Comparison of ENCODE assay signal across 8 cellular contexts in the genomic region with DNA sequence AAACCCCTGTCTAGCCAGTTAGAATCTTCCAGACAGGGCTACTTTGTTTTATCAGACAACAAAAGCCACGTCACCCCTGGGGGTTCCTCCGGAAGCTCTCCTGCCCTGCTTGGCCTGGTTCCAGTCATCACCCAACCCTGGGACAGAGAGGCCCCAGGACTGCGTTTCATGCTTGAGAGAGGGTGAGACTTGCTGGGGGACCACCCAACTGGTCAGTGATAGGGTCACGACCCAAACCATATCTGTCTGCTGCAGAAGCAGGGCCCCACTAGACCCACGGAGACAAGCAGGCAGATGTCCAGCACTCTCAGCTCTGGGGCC. TPM values are rescaled to one million over a fixed set of nuclear protein-coding genes. Genes with fewer than 3 reads are reported as not detected.
DNase-seq lines count a peak whose midpoint lies in the region; ATAC-seq and TF ChIP-seq lines count a peak whose summit lies in the region.

No MANE protein-coding gene starts in this region.

- peak overlapping the region; percentile 77 for H3K27ac Mint-ChIP-seq in activated T-cell treated with anti-CD3 and anti-CD28 coated beads, Interleukin-2, amount 50 U/mL, for 72 hours

- peak overlapping the region; percentile 86 for H3K9ac ChIP-seq in HUES64 (ENCODE audit: low read depth, low read length)

- peaks cover 2% of the 10 kb centered on the region in 2 donors for H3K36me3 Mint-ChIP-seq in activated T-cell treated with anti-CD3 and anti-CD28 coated beads, Interleukin-2, amount 50 U/mL, for 72 hours (ENCODE audit: insufficient read depth in 2 of 2)

- peaks cover 19% of the 10 kb centered on the region for H3K4me1 Mint-ChIP-seq in activated T-cell treated with anti-CD3 and anti-CD28 coated beads, Interleukin-2, amount 50 U/mL, for 72 hours (ENCODE audit: low read depth)

- H3K4me3 ChIP-seq in HUES64 (ENCODE audit: low read length) = peak overlapping the region; percentile 78
- peak overlapping the region; percentile 58 to 73 (median 68) for H3K4me3 ChIP-seq in heart right ventricle
- peak overlapping the region; percentile 72 for H3K4me3 ChIP-seq in skeletal muscle cell (ENCODE audit: low read depth, low read length)

- 41% methylated on average over 5 of the region's 5 CpGs for WGBS in HUES64
- WGBS in heart right ventricle, 2 donors = 42 to 43% methylated on average over 5 of the region's 5 CpGs

- H3K9me3 ChIP-seq in HUES64 (ENCODE audit: insufficient read depth, low read depth, low read length) = no peaks in the 10 kb centered on the region
- H3K9me3 ChIP-seq in heart right ventricle = no peaks in the 10 kb centered on the region

- peak overlapping the region; percentile 82 to 88 for H3K4me3 Mint-ChIP-seq in activated T-cell treated with anti-CD3 and anti-CD28 coated beads, Interleukin-2, amount 50 U/mL, for 72 hours

- peaks cover 30% of the 10 kb centered on the region for H3K36me3 ChIP-seq in HUES64 (ENCODE audit: insufficient read depth, low read length)
- peaks cover 0 to 17% (median 7%) of the 10 kb centered on the region in 9 donors for H3K36me3 ChIP-seq in heart right ventricle

- no peaks in the 10 kb centered on the region for H3K9me3 Mint-ChIP-seq in activated T-cell treated with anti-CD3 and anti-CD28 coated beads, Interleukin-2, amount 50 U/mL, for 72 hours

- H3K27me3 ChIP-seq in HUES64 (ENCODE audit: insufficient read depth, low read length) (no peaks in the 10 kb centered on the region), heart right ventricle (no peaks in the 10 kb centered on the region)

- ATAC-seq in activated T-cell treated with anti-CD3 and anti-CD28 coated beads, Interleukin-2, amount 50 U/mL, for 72 hours (replicated peaks in 1 of 2) = no peak
- ATAC-seq in heart right ventricle = no peak
- ATAC-seq in HG03280 (IDR thresholded peaks at IDR 0.05; ENCODE audit: unreplicated experiment) = no peak
- ATAC-seq in HG03354 (IDR thresholded peaks at IDR 0.05; ENCODE audit: poor library complexity, severe bottlenecking, unreplicated experiment) = no peak

- H3K27ac ChIP-seq in HUES64 (ENCODE audit: low read depth, low read length) (peak overlapping the region; percentile 43), heart right ventricle (peak overlapping the region; percentile 42 to 91 (median 82))

- no peak for TF ChIP-seq CTCF in heart right ventricle (IDR thresholded peaks at IDR 0.05)

- H3K27me3 Mint-ChIP-seq in activated T-cell treated with anti-CD3 and anti-CD28 coated beads, Interleukin-2, amount 50 U/mL, for 72 hours (ENCODE audit: low read depth) = no peaks in the 10 kb centered on the region

- peaks cover 19% of the 10 kb centered on the region for H3K4me1 ChIP-seq in HUES64 (ENCODE audit: insufficient read depth, low read length)
- peaks cover 38 to 86% (median 68%) of the 10 kb centered on the region in 9 donors for H3K4me1 ChIP-seq in heart right ventricle

- DNase-seq in COLO668 (lab: John Stamatoyannopoulos, UW; ENCODE audit: unreplicated experiment) (peak; percentile 35), heart right ventricle (no peak), skeletal muscle cell (ENCODE audit: low read depth) (peak; percentile 9), NOMO-1 (lab: John Stamatoyannopoulos, UW; ENCODE audit: unreplicated experiment in 2 of 2) (no peak)
- DNase-seq in activated T-cell treated with anti-CD3 and anti-CD28 coated beads, Interleukin-2, amount 50 U/mL, for 72 hours = peak; percentile 44 to 47

- intact Hi-C loops in heart right ventricle (cut with DNase I) = loop anchor here in 2 of 10 donors (5.0 kb wide), 2 partner anchors 40 to 50 kb away; no protein-coding TSS in a partner anchor

RNA-seq across cellular contexts. Expression of a gene that starts 1.2 kb away (rescaled TPM):
- polyA plus RNA-seq in HUES64 (2013, experiment 1 of 2) = 301 TPM
- 314 TPM for polyA plus RNA-seq in HUES64 (2013, experiment 2 of 2)
- total RNA-seq in activated T-cell treated with anti-CD3 and anti-CD28 coated beads, Interleukin-2, amount 50 U/mL, for 72 hours = 10 to 100 TPM; 23.5 to 24.3 TPM
- 100 to 1,000 TPM in 1 of 10 donors, 10 to 100 TPM in 9; 25.1 to 108 (median 44.5) TPM for total RNA-seq in heart right ventricle
- 100 to 1,000 TPM in 1 of 2 donors, 10 to 100 TPM in 1; 95.1 to 138 TPM for polyA plus RNA-seq in heart right ventricle

RNA-seq across cellular contexts. Expression of a gene that starts 3.9 kb away (rescaled TPM):
- polyA plus RNA-seq in HUES64 (2013, experiment 1 of 2) = 47.5 TPM
- polyA plus RNA-seq in HUES64 (2013, experiment 2 of 2) = 56.9 TPM
- total RNA-seq in activated T-cell treated with anti-CD3 and anti-CD28 coated beads, Interleukin-2, amount 50 U/mL, for 72 hours = 1 to 10 TPM; 7.4 to 8.9 TPM
- total RNA-seq in heart right ventricle = 10 to 100 TPM; 30.2 to 98.0 (median 66.9) TPM
- polyA plus RNA-seq in heart right ventricle = 100 to 1,000 TPM in 1 of 2 donors, 10 to 100 TPM in 1; 83.5 to 147 TPM

RNA-seq across cellular contexts. Expression of a gene that starts 37.3 kb away (rescaled TPM):
- polyA plus RNA-seq in HUES64 (2013, experiment 1 of 2) = 0.15 TPM
- 0.32 TPM for polyA plus RNA-seq in HUES64 (2013, experiment 2 of 2)
- under 1 TPM; 0.12 to 0.19 TPM for total RNA-seq in activated T-cell treated with anti-CD3 and anti-CD28 coated beads, Interleukin-2, amount 50 U/mL, for 72 hours
- total RNA-seq in heart right ventricle = 100 to 1,000 TPM in 2 of 10 donors, 10 to 100 TPM in 8; 17.4 to 159 (median 33.2) TPM
- 100 to 1,000 TPM in 1 of 2 donors, 10 to 100 TPM in 1; 54.1 to 231 TPM for polyA plus RNA-seq in heart right ventricle

Comparison
In these comparisons a context has a peak if more than half of its experiments do, and no peak if none do; other contexts are left out.
1. DNase-seq: peak in COLO668 (single experiment), activated T-cell treated with anti-CD3 and anti-CD28 coated beads, Interleukin-2, amount 50 U/mL, for 72 hours (2 of 2) and skeletal muscle cell (single experiment); none in heart right ventricle (0 of 2) and NOMO-1 (0 of 2).
2. RNA of a gene that starts 37.3 kb away (total RNA-seq): 17.4 to 159 TPM in heart right ventricle; 0.12 to 0.19 TPM in activated T-cell treated with anti-CD3 and anti-CD28 coated beads, Interleukin-2, amount 50 U/mL, for 72 hours; every median in the first group is over 10 times any median in the second.
3. Peak in every context shown above with its lines, with median percentiles within 50 percentile points of each other: H3K4me3 ChIP-seq.